ENCODE assay signal across 11 cellular contexts in genomic region chr15:70318996-70319465, GRCh38.
DNase-seq lines count a peak whose midpoint lies in the region; ATAC-seq and TF ChIP-seq lines count a peak whose summit lies in the region.
"Had no signal": no experiment of that assay in that cellular context is flagged by ENCODE, and none has a peak within 500 bp of the region (broad histone marks: within the 10 kb centered on the region; RNA-seq: fewer than 3 reads in every experiment).

No MANE protein-coding gene starts in this region.

- WGBS in thyroid gland, 2 donors = 85 to 87% methylated on average over 6 of the region's 6 CpGs

- H3K4me1 ChIP-seq in osteoblast (ENCODE audit: insufficient read depth, low read length) (peaks cover 45% of the 10 kb centered on the region), thyroid gland (peaks cover 9 to 32% of the 10 kb centered on the region in 2 donors)

- DNase-seq in RPMI8226 = peak; percentile 40
- DNase-seq in osteoblast (ENCODE audit: insufficient read length, low spot score, missing footprints) = peak; percentile 72
- DNase-seq in activated effector memory CD4-positive, alpha-beta T cell treated with Interleukin-2 at 50 U/mL for 16 hours = no peak
- no peak for DNase-seq in DMS79 treated with DMSO at 0.1 percent for 48 hours (lab: John Stamatoyannopoulos, UW)
- DNase-seq in thyroid gland = no peak
- no peak for DNase-seq in inferior parietal cortex (ENCODE audit: extremely low spot score)
- DNase-seq: activated naive CD8-positive, alpha-beta T cell treated with anti-CD3 and anti-CD28 coated beads, Interleukin-2, amount 10 ng/mL, durations not matched to agents 7 days and 5 days; right lobe of liver had no signal

- peak overlapping the region; percentile 72 for H3K27ac ChIP-seq in osteoblast (ENCODE audit: low read depth, low read length)
- no peak overlapping the region for H3K27ac ChIP-seq in thyroid gland
- H3K27ac ChIP-seq: right lobe of liver, thoracic aorta had no signal

- no peaks in the 10 kb centered on the region for H4K20me1 ChIP-seq in osteoblast (ENCODE audit: insufficient read depth, low read length)

- H3K4me3 ChIP-seq in osteoblast (ENCODE audit: insufficient read depth, low read length) (no peak overlapping the region), thyroid gland (replicated peaks in 1 of 3) (no peak overlapping the region)
- H3K4me3 ChIP-seq: right lobe of liver, thoracic aorta had no signal

- H3K79me2 ChIP-seq in osteoblast (ENCODE audit: insufficient read depth, low read length) = no peaks in the 10 kb centered on the region

- TF ChIP-seq POLR2A in GM18505 (IDR thresholded peaks at IDR 0.05; ENCODE audit: borderline replicate concordance, extremely low read depth, insufficient read depth, insufficient read length) = no peak
- TF ChIP-seq POLR2A in thyroid gland (IDR thresholded peaks at IDR 0.05) = no peak

- ATAC-seq in GM18505 (IDR thresholded peaks at IDR 0.05; ENCODE audit: unreplicated experiment) (peak; percentile 34), HG02884 (IDR thresholded peaks at IDR 0.05; ENCODE audit: unreplicated experiment) (peak; percentile 16)
- ATAC-seq: right lobe of liver had no signal

- peak overlapping the region; percentile 45 for H3K4me2 ChIP-seq in osteoblast (ENCODE audit: insufficient read depth, low read length)

- H3K36me3 ChIP-seq in osteoblast (ENCODE audit: insufficient read depth, low read length) (no peaks in the 10 kb centered on the region), thyroid gland (no peaks in the 10 kb centered on the region)
- H3K36me3 ChIP-seq: right lobe of liver, thoracic aorta had no signal

- H3K27me3 ChIP-seq in osteoblast (ENCODE audit: insufficient read depth, low read length) (no peaks in the 10 kb centered on the region), thyroid gland (no peaks in the 10 kb centered on the region)
- H3K27me3 ChIP-seq: right lobe of liver had no signal

- H3K9me3 ChIP-seq in osteoblast (ENCODE audit: low read depth, low read length) = no peaks in the 10 kb centered on the region
- no peaks in the 10 kb centered on the region for H3K9me3 ChIP-seq in thyroid gland
- H3K9me3 ChIP-seq: right lobe of liver, thoracic aorta had no signal

- TF ChIP-seq CTCF in osteoblast (IDR thresholded peaks at IDR 0.05; ENCODE audit: extremely low read depth, low read depth, low read length) = no peak
- TF ChIP-seq CTCF in thyroid gland (IDR thresholded peaks at IDR 0.05) = no peak

- intact Hi-C loops in thyroid gland (cut with DNase I) = no loop called here

- peak overlapping the region; percentile 14 for H2AFZ ChIP-seq in osteoblast (ENCODE audit: low read length)

Comparison
In these comparisons a context has a peak if more than half of its experiments do, and no peak if none do; other contexts are left out.
1. DNase-seq: peak in RPMI8226 (single experiment) and osteoblast (single experiment); none in activated effector memory CD4-positive, alpha-beta T cell treated with Interleukin-2 at 50 U/mL for 16 hours (single experiment), DMS79 treated with DMSO at 0.1 percent for 48 hours (single experiment), thyroid gland (0 of 2) and inferior parietal cortex (single experiment).